In the genomic region with DNA sequence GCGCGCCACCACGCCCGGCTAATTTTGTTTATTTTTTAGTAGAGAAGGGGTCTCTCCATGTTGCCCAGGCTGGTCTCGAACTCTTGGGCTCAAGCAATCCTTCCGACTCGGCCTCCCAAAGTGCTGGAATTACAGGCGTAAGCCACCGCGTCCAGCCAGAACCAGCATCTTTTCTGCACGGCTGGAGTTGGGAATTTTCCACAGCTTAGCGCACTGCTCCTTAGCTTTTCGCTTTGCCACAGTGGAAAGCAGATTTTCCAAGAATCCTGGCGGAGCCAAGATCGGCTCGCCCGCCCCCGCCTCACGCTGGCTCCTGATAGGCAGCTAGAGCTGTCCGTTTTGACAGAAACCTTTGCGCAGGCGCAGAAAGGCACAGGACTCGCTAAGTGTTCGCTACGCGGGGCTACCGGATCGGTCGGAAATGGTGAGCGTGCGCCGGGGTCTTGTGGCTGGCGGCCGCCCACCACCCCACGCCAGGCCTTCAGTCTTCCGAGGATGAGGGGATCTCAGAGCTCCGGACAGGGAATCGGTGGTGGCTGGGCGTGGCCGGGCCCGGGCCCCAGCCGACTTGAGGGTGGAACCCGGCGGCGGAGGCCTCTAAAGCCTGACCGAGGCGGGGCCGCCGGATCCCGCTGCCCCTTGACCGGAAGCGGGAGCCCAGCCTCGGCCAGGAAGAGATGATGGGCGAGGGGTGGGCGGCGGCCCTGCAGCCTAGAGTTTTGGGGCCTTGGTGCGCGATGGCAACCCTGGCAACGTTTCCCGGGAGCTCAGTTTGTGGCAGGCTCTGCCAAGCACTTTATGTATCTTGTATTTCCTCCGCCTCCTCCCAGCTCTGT, we compare ENCODE assay signal across 1 cellular context.
TF ChIP-seq lines count a peak whose summit lies in the region.

TSS of gene DYNLRB1 (plus strand) at position 385 of the 836 bp plus-strand sequence. CDS start at position 422, 37 bp downstream.

TF ChIP-seq in HEK293, 187 proteins besides CTCF, POLR2A, EP300 and RAD21 (continued from another document and continues in another):
- TF ChIP-seq, protein P1, sequence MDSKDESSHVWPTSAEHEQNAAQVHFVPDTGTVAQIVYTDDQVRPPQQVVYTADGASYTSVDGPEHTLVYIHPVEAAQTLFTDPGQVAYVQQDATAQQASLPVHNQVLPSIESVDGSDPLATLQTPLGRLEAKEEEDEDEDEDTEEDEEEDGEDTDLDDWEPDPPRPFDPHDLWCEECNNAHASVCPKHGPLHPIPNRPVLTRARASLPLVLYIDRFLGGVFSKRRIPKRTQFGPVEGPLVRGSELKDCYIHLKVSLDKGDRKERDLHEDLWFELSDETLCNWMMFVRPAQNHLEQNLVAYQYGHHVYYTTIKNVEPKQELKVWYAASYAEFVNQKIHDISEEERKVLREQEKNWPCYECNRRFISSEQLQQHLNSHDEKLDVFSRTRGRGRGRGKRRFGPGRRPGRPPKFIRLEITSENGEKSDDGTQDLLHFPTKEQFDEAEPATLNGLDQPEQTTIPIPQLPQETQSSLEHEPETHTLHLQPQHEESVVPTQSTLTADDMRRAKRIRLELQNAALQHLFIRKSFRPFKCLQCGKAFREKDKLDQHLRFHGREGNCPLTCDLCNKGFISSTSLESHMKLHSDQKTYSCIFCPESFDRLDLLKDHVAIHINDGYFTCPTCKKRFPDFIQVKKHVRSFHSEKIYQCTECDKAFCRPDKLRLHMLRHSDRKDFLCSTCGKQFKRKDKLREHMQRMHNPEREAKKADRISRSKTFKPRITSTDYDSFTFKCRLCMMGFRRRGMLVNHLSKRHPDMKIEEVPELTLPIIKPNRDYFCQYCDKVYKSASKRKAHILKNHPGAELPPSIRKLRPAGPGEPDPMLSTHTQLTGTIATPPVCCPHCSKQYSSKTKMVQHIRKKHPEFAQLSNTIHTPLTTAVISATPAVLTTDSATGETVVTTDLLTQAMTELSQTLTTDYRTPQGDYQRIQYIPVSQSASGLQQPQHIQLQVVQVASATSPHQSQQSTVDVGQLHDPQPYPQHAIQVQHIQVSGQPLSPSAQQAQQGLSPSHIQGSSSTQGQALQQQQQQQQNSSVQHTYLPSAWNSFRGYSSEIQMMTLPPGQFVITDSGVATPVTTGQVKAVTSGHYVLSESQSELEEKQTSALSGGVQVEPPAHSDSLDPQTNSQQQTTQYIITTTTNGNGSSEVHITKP (tag by site-specific recombination; IDR thresholded peaks at IDR 0.05): peak; percentile 89
- peak; percentile 91 for TF ChIP-seq ZBTB11 (tag by site-specific recombination; conservative IDR thresholded peaks at IDR 0.05; ENCODE audit: low read depth)
- TF ChIP-seq ZNF366 (tag by site-specific recombination; conservative IDR thresholded peaks at IDR 0.05): peak; percentile 68
- no peak for TF ChIP-seq HOXA7 (CRISPR knock-in tag; IDR thresholded peaks at IDR 0.05; ENCODE audit: borderline replicate concordance)
- TF ChIP-seq ZNF121 (tag by site-specific recombination; IDR thresholded peaks at IDR 0.05): peak; percentile 94; the same call in 1 of the 2 replicates
- TF ChIP-seq ZNF433 (tag by site-specific recombination; IDR thresholded peaks at IDR 0.05; ENCODE audit: low read depth): no peak
- no peak for TF ChIP-seq ZNF626 (tag by site-specific recombination; IDR thresholded peaks at IDR 0.05)
- no peak for TF ChIP-seq ZSCAN4 (tag by site-specific recombination; IDR thresholded peaks at IDR 0.05)
- 0 out of 2 replicates have a peak, but pooled peaks have one; percentile 14 for TF ChIP-seq ZFP37 (tag by site-specific recombination; IDR thresholded peaks at IDR 0.05)
- peak; percentile 73 for TF ChIP-seq KLF8 (tag by site-specific recombination; IDR thresholded peaks at IDR 0.05)
- no peak for TF ChIP-seq ZNF10 (tag by site-specific recombination; IDR thresholded peaks at IDR 0.05)
- TF ChIP-seq ZNF600 (tag by site-specific recombination; IDR thresholded peaks at IDR 0.05): peak; percentile 97
- 0 out of 2 replicates have a peak, but pooled peaks have one; percentile 7 for TF ChIP-seq OVOL3 (tag by site-specific recombination; IDR thresholded peaks at IDR 0.05)
- TF ChIP-seq ZNF561 (tag by site-specific recombination; IDR thresholded peaks at IDR 0.05; ENCODE audit: borderline replicate concordance): peak; percentile 47; the same call in 1 of the 2 replicates
- TF ChIP-seq ZNF404 (tag by site-specific recombination; IDR thresholded peaks at IDR 0.05): no peak
- TF ChIP-seq ZNF514 (tag by site-specific recombination; IDR thresholded peaks at IDR 0.05): no peak
- TF ChIP-seq OSR2 (tag by site-specific recombination; IDR thresholded peaks at IDR 0.05): peak; percentile 66
- 0 out of 2 replicates have a peak, but pooled peaks have one; percentile 12 for TF ChIP-seq KLF17 (tag by site-specific recombination; IDR thresholded peaks at IDR 0.05)
- TF ChIP-seq ZXDB (tag by site-specific recombination; IDR thresholded peaks at IDR 0.05): peak; percentile 89
- TF ChIP-seq ZNF223 (tag by site-specific recombination; IDR thresholded peaks at IDR 0.05): no peak
- TF ChIP-seq GLIS2 (tag by site-specific recombination; IDR thresholded peaks at IDR 0.05): peak; percentile 87
- peak; percentile 74 for TF ChIP-seq EGR2 (tag by site-specific recombination; IDR thresholded peaks at IDR 0.05; ENCODE audit: low read depth)
- no peak for TF ChIP-seq ZNF248 (tag by site-specific recombination; IDR thresholded peaks at IDR 0.05)
- TF ChIP-seq ZBTB17 (tag by site-specific recombination; IDR thresholded peaks at IDR 0.05): peak; percentile 96
- TF ChIP-seq ZNF239 (tag by site-specific recombination; IDR thresholded peaks at IDR 0.05): no peak
- peak; percentile 33; the same call in 1 of the 2 replicates for TF ChIP-seq SP7 (tag by site-specific recombination; IDR thresholded peaks at IDR 0.05)
- TF ChIP-seq ZEB2 (tag by site-specific recombination; IDR thresholded peaks at IDR 0.05): peak; percentile 68; the same call in 1 of the 2 replicates
- TF ChIP-seq KLF1 (tag by site-specific recombination; IDR thresholded peaks at IDR 0.05): peak; percentile 62
- no peak for TF ChIP-seq ZNF664 (tag by site-specific recombination; IDR thresholded peaks at IDR 0.05)
- TF ChIP-seq ZNF645 (tag by site-specific recombination; IDR thresholded peaks at IDR 0.05): no peak
- TF ChIP-seq KLF7 (tag by site-specific recombination; IDR thresholded peaks at IDR 0.05; ENCODE audit: borderline replicate concordance): peak; percentile 83
- no peak for TF ChIP-seq SETDB1 (IDR thresholded peaks at IDR 0.05; ENCODE audit: insufficient read length, low read length)
- TF ChIP-seq, protein P2, sequence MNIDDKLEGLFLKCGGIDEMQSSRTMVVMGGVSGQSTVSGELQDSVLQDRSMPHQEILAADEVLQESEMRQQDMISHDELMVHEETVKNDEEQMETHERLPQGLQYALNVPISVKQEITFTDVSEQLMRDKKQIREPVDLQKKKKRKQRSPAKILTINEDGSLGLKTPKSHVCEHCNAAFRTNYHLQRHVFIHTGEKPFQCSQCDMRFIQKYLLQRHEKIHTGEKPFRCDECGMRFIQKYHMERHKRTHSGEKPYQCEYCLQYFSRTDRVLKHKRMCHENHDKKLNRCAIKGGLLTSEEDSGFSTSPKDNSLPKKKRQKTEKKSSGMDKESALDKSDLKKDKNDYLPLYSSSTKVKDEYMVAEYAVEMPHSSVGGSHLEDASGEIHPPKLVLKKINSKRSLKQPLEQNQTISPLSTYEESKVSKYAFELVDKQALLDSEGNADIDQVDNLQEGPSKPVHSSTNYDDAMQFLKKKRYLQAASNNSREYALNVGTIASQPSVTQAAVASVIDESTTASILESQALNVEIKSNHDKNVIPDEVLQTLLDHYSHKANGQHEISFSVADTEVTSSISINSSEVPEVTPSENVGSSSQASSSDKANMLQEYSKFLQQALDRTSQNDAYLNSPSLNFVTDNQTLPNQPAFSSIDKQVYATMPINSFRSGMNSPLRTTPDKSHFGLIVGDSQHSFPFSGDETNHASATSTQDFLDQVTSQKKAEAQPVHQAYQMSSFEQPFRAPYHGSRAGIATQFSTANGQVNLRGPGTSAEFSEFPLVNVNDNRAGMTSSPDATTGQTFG (tag by site-specific recombination; IDR thresholded peaks at IDR 0.05; ENCODE audit: borderline replicate concordance): no peak
- peak; percentile 87 for TF ChIP-seq SP2 (tag by site-specific recombination; IDR thresholded peaks at IDR 0.05)
- TF ChIP-seq, protein P3, sequence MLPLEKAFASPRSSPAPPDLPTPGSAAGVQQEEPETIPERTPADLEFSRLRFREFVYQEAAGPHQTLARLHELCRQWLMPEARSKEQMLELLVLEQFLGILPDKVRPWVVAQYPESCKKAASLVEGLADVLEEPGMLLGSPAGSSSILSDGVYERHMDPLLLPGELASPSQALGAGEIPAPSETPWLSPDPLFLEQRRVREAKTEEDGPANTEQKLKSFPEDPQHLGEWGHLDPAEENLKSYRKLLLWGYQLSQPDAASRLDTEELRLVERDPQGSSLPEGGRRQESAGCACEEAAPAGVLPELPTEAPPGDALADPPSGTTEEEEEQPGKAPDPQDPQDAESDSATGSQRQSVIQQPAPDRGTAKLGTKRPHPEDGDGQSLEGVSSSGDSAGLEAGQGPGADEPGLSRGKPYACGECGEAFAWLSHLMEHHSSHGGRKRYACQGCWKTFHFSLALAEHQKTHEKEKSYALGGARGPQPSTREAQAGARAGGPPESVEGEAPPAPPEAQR (tag by site-specific recombination; IDR thresholded peaks at IDR 0.05): no peak
- no peak for TF ChIP-seq ZNF350 (tag by site-specific recombination; IDR thresholded peaks at IDR 0.05)
- TF ChIP-seq YY1 (tag by site-specific recombination; IDR thresholded peaks at IDR 0.05): 0 out of 2 replicates have a peak, but pooled peaks have one; percentile 24
- TF ChIP-seq ZNF394 (tag by site-specific recombination; IDR thresholded peaks at IDR 0.05; ENCODE audit: borderline replicate concordance): peak; percentile 8; the same call in 1 of the 2 replicates
- TF ChIP-seq ZNF2 (tag by site-specific recombination; IDR thresholded peaks at IDR 0.05): peak; percentile 15; the same call in 1 of the 2 replicates
- TF ChIP-seq ZNF292 (tag by site-specific recombination; IDR thresholded peaks at IDR 0.05; ENCODE audit: borderline replicate concordance, low read depth): no peak
- peak; percentile 34; the same call in 1 of the 2 replicates for TF ChIP-seq ZBTB8A (tag by site-specific recombination; IDR thresholded peaks at IDR 0.05)
- peak; percentile 64 for TF ChIP-seq ZNF341 (tag by site-specific recombination; IDR thresholded peaks at IDR 0.05; ENCODE audit: low read depth)
- TF ChIP-seq ZNF707 (tag by site-specific recombination; IDR thresholded peaks at IDR 0.05): no peak
- no peak for TF ChIP-seq ZNF654 (tag by site-specific recombination; IDR thresholded peaks at IDR 0.05; ENCODE audit: low read depth)
- TF ChIP-seq ZBTB6 (tag by site-specific recombination; IDR thresholded peaks at IDR 0.05): peak; percentile 25; the same call in 1 of the 2 replicates
- TF ChIP-seq ZSCAN23 (tag by site-specific recombination; IDR thresholded peaks at IDR 0.05): no peak
- TF ChIP-seq ZBTB20 (tag by site-specific recombination; IDR thresholded peaks at IDR 0.05): peak; percentile 97
